In genomic region chr15:70382762-70383458, GRCh38 we compare ENCODE assay signal across 34 cellular contexts.
"Had no signal": no experiment of that assay in that cellular context is flagged by ENCODE, and none has a peak within 500 bp of the region (broad histone marks: within the 10 kb centered on the region; RNA-seq: fewer than 3 reads in every experiment).

No MANE protein-coding gene starts in this region.

- H3K4me3 Mint-ChIP-seq: activated CD4-positive, alpha-beta memory T cell treated with anti-CD3 and anti-CD28 coated beads, Interleukin-2, amount 10 ng/mL, durations not matched to agents 7 days and 5 days; activated CD4-positive, alpha-beta T cell treated with anti-CD3 and anti-CD28 coated beads, Interleukin-2, amount 10 ng/mL, durations not matched to agents 7 days and 5 days; activated naive CD8-positive, alpha-beta T cell; brain; effector memory CD8-positive, alpha-beta T cell; immature natural killer cell; natural killer cell treated with Interleukin-12 subunit alpha and Interleukin-12 subunit beta and Interleukin-15 and Interleukin-18, amount 100 ng/mL, for 72 hours; stimulated activated memory B cell treated with anti-CD40 and anti-IgM and Interleukin-4, amounts not matched to agents 10 μg/mL and 1 μg/mL and 100 μg/mL, for 72 hours; stimulated activated naive CD8-positive, alpha-beta T cell treated with anti-CD3 and anti-CD28 coated beads, Interleukin-15, amount 100 ng/mL, for 72 hours; T-helper 17 cell had no signal

- DNase-seq: activated CD4-positive, alpha-beta memory T cell treated with anti-CD3 and anti-CD28 coated beads, Interleukin-2, amount 10 ng/mL, durations not matched to agents 7 days and 5 days; activated CD4-positive, alpha-beta T cell treated with anti-CD3 and anti-CD28 coated beads, Interleukin-2, amount 10 ng/mL, durations not matched to agents 7 days and 5 days; activated CD4-positive, CD25-positive, alpha-beta regulatory T cell treated with anti-CD3 and anti-CD28 coated beads, Interleukin-2, amount 50 U/mL, for 72 hours; anterior cingulate cortex; cerebellar nuclear complex; colonic mucosa; dorsolateral prefrontal cortex; effector memory CD8-positive, alpha-beta T cell; foreskin fibroblast; immature natural killer cell; left lung; mesendoderm; mucosa of descending colon; ovary; sigmoid colon; small intestine; stimulated activated CD4-positive, alpha-beta T cell treated with anti-CD3 and anti-CD28 coated beads, Interleukin-4, amount 100 ng/mL, for 24 hours; stimulated activated naive CD8-positive, alpha-beta T cell treated with anti-CD3 and anti-CD28 coated beads, Interleukin-15, amount 100 ng/mL, for 72 hours; T-helper 17 cell; T1000; thyroid gland; upper lobe of left lung; WERI-Rb-1 had no signal

- H3K36me3 ChIP-seq: cardiac muscle cell, colonic mucosa, left lung, neutrophil, ovary, sigmoid colon, thyroid gland, upper lobe of left lung, WERI-Rb-1 had no signal

- H3K4me1 ChIP-seq: colonic mucosa, left lung, thyroid gland, upper lobe of left lung had no signal

- H3K9me3 Mint-ChIP-seq: activated CD4-positive, alpha-beta memory T cell treated with anti-CD3 and anti-CD28 coated beads, Interleukin-2, amount 10 ng/mL, durations not matched to agents 7 days and 5 days; activated CD4-positive, alpha-beta T cell treated with anti-CD3 and anti-CD28 coated beads, Interleukin-2, amount 10 ng/mL, durations not matched to agents 7 days and 5 days; activated T-helper 2 cell treated with anti-CD3 and anti-CD28 coated beads, Interferon-gamma antibody, Interleukin-2, Interleukin-4, amounts not matched to agents 10 μg/mL and 5 μg/mL and 100 μg/mL, durations not matched to agents 14 hours and 24 hours and 36 hours; effector memory CD8-positive, alpha-beta T cell; immature natural killer cell; natural killer cell treated with Interleukin-12 subunit alpha and Interleukin-12 subunit beta and Interleukin-15 and Interleukin-18, amount 100 ng/mL, for 72 hours had no signal

- H3K9me3 ChIP-seq: colonic mucosa, mucosa of descending colon, neutrophil, ovary, sigmoid colon, thyroid gland had no signal

- H3K27ac Mint-ChIP-seq: activated CD4-positive, alpha-beta memory T cell treated with anti-CD3 and anti-CD28 coated beads, Interleukin-2, amount 10 ng/mL, durations not matched to agents 7 days and 5 days; activated CD4-positive, alpha-beta T cell treated with anti-CD3 and anti-CD28 coated beads, Interleukin-2, amount 10 ng/mL, durations not matched to agents 7 days and 5 days; activated naive CD8-positive, alpha-beta T cell; activated T-helper 2 cell treated with anti-CD3 and anti-CD28 coated beads, Interferon-gamma antibody, Interleukin-2, Interleukin-4, amounts not matched to agents 10 μg/mL and 5 μg/mL and 100 μg/mL, durations not matched to agents 14 hours and 24 hours and 36 hours; immature natural killer cell; natural killer cell treated with Interleukin-12 subunit alpha and Interleukin-12 subunit beta and Interleukin-15 and Interleukin-18, amount 100 ng/mL, for 72 hours; progenitor cell of endocrine pancreas; stimulated activated memory B cell treated with anti-CD40 and anti-IgM and Interleukin-4, amounts not matched to agents 10 μg/mL and 1 μg/mL and 100 μg/mL, for 72 hours; stimulated activated naive CD8-positive, alpha-beta T cell treated with anti-CD3 and anti-CD28 coated beads, Interleukin-15, amount 100 ng/mL, for 72 hours; T-helper 17 cell had no signal

- ATAC-seq: effector memory CD8-positive, alpha-beta T cell; left lung; mucosa of descending colon; stimulated activated memory B cell treated with anti-CD40 and anti-IgM and Interleukin-4, amounts not matched to agents 10 μg/mL and 1 μg/mL and 100 μg/mL, for 72 hours; stimulated activated naive CD8-positive, alpha-beta T cell treated with anti-CD3 and anti-CD28 coated beads, Interleukin-15, amount 100 ng/mL, for 72 hours; T-helper 17 cell had no signal

- H3K4me3 ChIP-seq: cardiac muscle cell, colonic mucosa, dorsolateral prefrontal cortex, left lung, lung, mucosa of descending colon, ovary, sigmoid colon, SK-N-MC, thyroid gland, upper lobe of left lung had no signal

- H3K27me3 Mint-ChIP-seq: activated CD4-positive, alpha-beta memory T cell treated with anti-CD3 and anti-CD28 coated beads, Interleukin-2, amount 10 ng/mL, durations not matched to agents 7 days and 5 days; activated CD4-positive, alpha-beta T cell treated with anti-CD3 and anti-CD28 coated beads, Interleukin-2, amount 10 ng/mL, durations not matched to agents 7 days and 5 days; activated naive CD8-positive, alpha-beta T cell; stimulated activated memory B cell treated with anti-CD40 and anti-IgM and Interleukin-4, amounts not matched to agents 10 μg/mL and 1 μg/mL and 100 μg/mL, for 72 hours had no signal

- H3K4me1 Mint-ChIP-seq: activated CD4-positive, alpha-beta memory T cell treated with anti-CD3 and anti-CD28 coated beads, Interleukin-2, amount 10 ng/mL, durations not matched to agents 7 days and 5 days; activated CD4-positive, alpha-beta T cell treated with anti-CD3 and anti-CD28 coated beads, Interleukin-2, amount 10 ng/mL, durations not matched to agents 7 days and 5 days; immature natural killer cell; stimulated activated naive CD8-positive, alpha-beta T cell treated with anti-CD3 and anti-CD28 coated beads, Interleukin-15, amount 100 ng/mL, for 72 hours; T-helper 17 cell had no signal

- FAIRE-seq: endothelial cell of umbilical vein, small intestine had no signal

- H3K36me3 Mint-ChIP-seq: activated naive CD8-positive, alpha-beta T cell; brain; immature natural killer cell; natural killer cell treated with Interleukin-12 subunit alpha and Interleukin-12 subunit beta and Interleukin-15 and Interleukin-18, amount 100 ng/mL, for 72 hours; stimulated activated memory B cell treated with anti-CD40 and anti-IgM and Interleukin-4, amounts not matched to agents 10 μg/mL and 1 μg/mL and 100 μg/mL, for 72 hours had no signal

- H3K27ac ChIP-seq: cardiac muscle cell, colonic mucosa, dorsolateral prefrontal cortex, left lung, neutrophil, ovary, sigmoid colon, SK-N-MC, thyroid gland, upper lobe of left lung, WERI-Rb-1 had no signal

- H3K27me3 ChIP-seq: cardiac muscle cell, colonic mucosa, dorsolateral prefrontal cortex, left lung, neutrophil, ovary, sigmoid colon, thyroid gland, upper lobe of left lung had no signal
